Comparison of ENCODE assay signal across 19 cellular contexts in the genomic region with DNA sequence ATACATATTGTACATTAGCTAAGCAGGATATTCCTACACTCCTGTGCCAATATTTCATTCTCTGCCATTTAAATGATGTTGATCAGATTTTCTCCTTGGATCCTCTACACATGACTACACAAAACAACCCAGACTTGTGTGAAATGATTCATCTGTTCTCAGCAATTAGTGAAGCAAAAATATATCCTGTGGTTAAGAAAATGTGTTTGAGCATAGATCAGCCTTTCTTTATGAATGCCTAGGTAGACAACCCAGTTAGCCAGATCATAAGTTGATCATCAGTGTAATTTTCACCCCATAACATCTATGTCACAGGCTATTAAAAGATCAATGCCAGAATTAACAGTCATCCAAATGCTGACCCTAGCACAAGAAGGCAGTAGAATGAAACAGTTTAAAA.
A peak's percentile ranks its signal among the peaks of the same experiment; 100 is the strongest.
DNase-seq lines count a peak whose midpoint lies in the region; ATAC-seq and TF ChIP-seq lines count a peak whose summit lies in the region.
"Had no signal": no experiment of that assay in that cellular context is flagged by ENCODE, and none has a peak within 500 bp of the region (broad histone marks: within the 10 kb centered on the region; RNA-seq: fewer than 3 reads in every experiment).

No MANE protein-coding gene starts in this region.

- in situ Hi-C loops in astrocyte of the cerebellum (cut with HindIII; ENCODE audit: low sequenced_read_pairs) = no loop called here

- ATAC-seq in GM19463 (IDR thresholded peaks at IDR 0.05; ENCODE audit: unreplicated experiment) = peak; percentile 39
- peak; percentile 61 for ATAC-seq in HG03060 (IDR thresholded peaks at IDR 0.05; ENCODE audit: low read depth, unreplicated experiment)
- ATAC-seq: A549, lower lobe of right lung had no signal

- no peak overlapping the region for H3K4me3 ChIP-seq in astrocyte of the cerebellum (ENCODE audit: low read depth, low read length)
- H3K4me3 ChIP-seq: A549, lower lobe of right lung had no signal

- DNase-seq in EL (peak; percentile 2), astrocyte of the cerebellum (ENCODE audit: low read depth) (peak; percentile 1), occipital lobe (lab: John Stamatoyannopoulos, UW) (no peak), NCI-H446 treated with DMSO at 0.1 percent for 48 hours (lab: John Stamatoyannopoulos, UW) (no peak), NCI-H1048 (lab: John Stamatoyannopoulos, UW) (no peak), NCI-H69 (lab: John Stamatoyannopoulos, UW) (no peak)
- DNase-seq: activated CD4-positive, alpha-beta T cell treated with anti-CD3 and anti-CD28 coated beads for 1 hour; activated gamma-delta T cell treated with Interleukin-2 at 50 U/mL for 16 hours; DMS79; lower lobe of right lung; naive B cell; NCI-H187 treated with DMSO at 0.1 percent for 48 hours; NCI-H524 treated with DMSO at 0.1 percent for 48 hours; stimulated activated CD4-positive, alpha-beta T cell treated with anti-CD3 and anti-CD28 coated beads, Interleukin-12 subunit alpha, Interleukin-12 subunit beta, amount 100 ng/mL, for 4 hours; stimulated activated naive CD4-positive, alpha-beta T cell; T-helper 9 cell had no signal

- TF ChIP-seq CTCF in astrocyte of the cerebellum (IDR thresholded peaks at IDR 0.05; ENCODE audit: low read depth, low read length, missing control alignments) = no peak

Comparison
In these comparisons a context has a peak if more than half of its experiments do, and no peak if none do; other contexts are left out.
1. DNase-seq: peak in EL (single experiment) and astrocyte of the cerebellum (single experiment); none in occipital lobe (single experiment), NCI-H446 treated with DMSO at 0.1 percent for 48 hours (single experiment), NCI-H1048 (single experiment) and NCI-H69 (single experiment).